14 cellular contexts compared by ENCODE assay signal in the genomic region with DNA sequence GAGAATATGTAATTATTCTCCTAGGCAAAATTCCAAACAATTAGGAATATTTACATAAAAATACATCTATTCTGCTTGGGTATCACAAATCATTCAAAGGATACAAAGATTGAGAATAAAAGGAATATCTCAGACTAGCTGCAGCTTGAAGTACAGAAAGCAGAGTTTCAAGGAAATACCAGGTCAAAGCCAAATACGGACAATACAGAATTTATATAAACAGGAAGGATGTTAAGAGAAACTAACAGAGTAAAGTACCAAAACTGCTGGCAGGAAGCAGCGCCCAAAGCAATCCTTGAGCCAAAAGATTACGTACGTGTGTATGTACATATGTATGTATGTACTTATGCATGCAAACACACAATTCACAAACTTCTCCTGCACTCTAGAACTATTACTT.
DNase-seq lines count a peak whose midpoint lies in the region; ATAC-seq and TF ChIP-seq lines count a peak whose summit lies in the region.
"Had no signal": no experiment of that assay in that cellular context is flagged by ENCODE, and none has a peak within 500 bp of the region (broad histone marks: within the 10 kb centered on the region; RNA-seq: fewer than 3 reads in every experiment).

No MANE protein-coding gene starts in this region.

- peaks cover 29% of the 10 kb centered on the region for H3K36me3 Mint-ChIP-seq in activated naive CD8-positive, alpha-beta T cell
- peaks cover 39% of the 10 kb centered on the region for H3K36me3 Mint-ChIP-seq in activated naive CD8-positive, alpha-beta T cell treated with anti-CD3 and anti-CD28 coated beads for 36 hours

- H3K27me3 ChIP-seq in fibroblast of lung (ENCODE audit: control insufficient read depth, insufficient read depth, low read length) (no peaks in the 10 kb centered on the region), spleen (replicated peaks in 1 of 7) (no peaks in the 10 kb centered on the region), WERI-Rb-1 (ENCODE audit: insufficient read depth, low read depth, severe bottlenecking) (no peaks in the 10 kb centered on the region)
- H3K27me3 ChIP-seq: ascending aorta had no signal

- H3K4me3 Mint-ChIP-seq in activated naive CD8-positive, alpha-beta T cell: peak overlapping the region; percentile 30
- H3K4me3 Mint-ChIP-seq in activated naive CD8-positive, alpha-beta T cell treated with anti-CD3 and anti-CD28 coated beads for 36 hours: no peak overlapping the region

- H2AFZ ChIP-seq in fibroblast of lung (ENCODE audit: low read length): no peak overlapping the region

- TF ChIP-seq CTCF in fibroblast of lung (conservative IDR thresholded peaks at IDR 0.05 in 1 of 2, IDR thresholded peaks at IDR 0.05 in 1 of 2; ENCODE audit: low read depth in 1 of 2, low read length in 2 of 2) (no peak), spleen (IDR thresholded peaks at IDR 0.05 in 8 of 11, conservative IDR thresholded peaks at IDR 0.05 in 3 of 11) (no peak), WERI-Rb-1 (IDR thresholded peaks at IDR 0.05; ENCODE audit: low read depth, low read length) (no peak)

- no peak for TF ChIP-seq POLR2A in spleen (IDR thresholded peaks at IDR 0.05)

- H3K27ac Mint-ChIP-seq in activated naive CD8-positive, alpha-beta T cell: peak overlapping the region; percentile 58
- H3K27ac Mint-ChIP-seq in activated naive CD8-positive, alpha-beta T cell treated with anti-CD3 and anti-CD28 coated beads for 36 hours: no peak overlapping the region

- H3K4me1 Mint-ChIP-seq in activated naive CD8-positive, alpha-beta T cell (ENCODE audit: low read depth): peaks cover 49% of the 10 kb centered on the region
- peaks cover 20% of the 10 kb centered on the region for H3K4me1 Mint-ChIP-seq in activated naive CD8-positive, alpha-beta T cell treated with anti-CD3 and anti-CD28 coated beads for 36 hours

- intact Hi-C loops in spleen (cut with DNase I; ENCODE audit: low total_unique reads): no loop called here

- WGBS in spleen, 5 donors: 14 to 44% (median 21%) methylated on average over 4 of the region's 4 CpGs

- H3K4me3 ChIP-seq in fibroblast of lung (replicated peaks in 1 of 4; ENCODE audit: control extremely low read depth in 1 of 4, insufficient read depth in 1 of 4, low read depth in 3 of 4, low read length in 4 of 4) (no peak overlapping the region), spleen (no peak overlapping the region), WERI-Rb-1 (ENCODE audit: low read depth, low read length) (no peak overlapping the region)
- H3K4me3 ChIP-seq: ascending aorta, lower lobe of right lung had no signal

- no peaks in the 10 kb centered on the region for H3K27me3 Mint-ChIP-seq in activated naive CD8-positive, alpha-beta T cell
- H3K27me3 Mint-ChIP-seq in activated naive CD8-positive, alpha-beta T cell treated with anti-CD3 and anti-CD28 coated beads for 36 hours: no peaks in the 10 kb centered on the region

- H3K27ac ChIP-seq in fibroblast of lung (ENCODE audit: insufficient read depth, low read length) (no peak overlapping the region), spleen (peak overlapping the region in 5 of 8 donors; percentile 14 to 60 (median 36)), WERI-Rb-1 (no peak overlapping the region)
- H3K27ac ChIP-seq: lower lobe of right lung had no signal

- ATAC-seq in HG03442 (IDR thresholded peaks at IDR 0.05; ENCODE audit: unreplicated experiment): no peak
- ATAC-seq: lower lobe of right lung had no signal

- peak overlapping the region; percentile 27 for H3K4me2 ChIP-seq in fibroblast of lung (ENCODE audit: extremely low read depth, insufficient read depth, low read length)

- H3K9me3 Mint-ChIP-seq in activated naive CD8-positive, alpha-beta T cell (ENCODE audit: low read depth): peaks cover 3% of the 10 kb centered on the region
- H3K9me3 Mint-ChIP-seq in activated naive CD8-positive, alpha-beta T cell treated with anti-CD3 and anti-CD28 coated beads for 36 hours: peaks cover 8% of the 10 kb centered on the region

- H3K4me1 ChIP-seq in fibroblast of lung (ENCODE audit: control insufficient read depth, extremely low read depth, insufficient read depth, low read length) (peaks cover 4% of the 10 kb centered on the region), spleen (peaks cover 4 to 49% (median 21%) of the 10 kb centered on the region in 6 donors)

- no peak for DNase-seq in activated naive CD8-positive, alpha-beta T cell treated with anti-CD3 and anti-CD28 coated beads for 36 hours
- DNase-seq in OCI-M1 (lab: John Stamatoyannopoulos, UW): peak; percentile 20
- DNase-seq in fibroblast of lung (ENCODE audit: low read depth in 2 of 2): peak in 1 of 2 donors; percentile 64
- no peak for DNase-seq in spleen
- DNase-seq in WERI-Rb-1: no peak
- DNase-seq in SKM-1 (lab: John Stamatoyannopoulos, UW; ENCODE audit: unreplicated experiment): no peak
- DNase-seq: activated CD8-positive, alpha-beta memory T cell treated with anti-CD3 and anti-CD28 coated beads, Interleukin-2, amount 50 U/mL, for 48 hours; effector memory CD4-positive, alpha-beta T cell; KG1; lower lobe of right lung; NCI-H2171 treated with DMSO at 0.1 percent for 48 hours had no signal

- H3K9ac ChIP-seq in fibroblast of lung (ENCODE audit: insufficient read depth, low read length): no peak overlapping the region

- no peaks in the 10 kb centered on the region for H4K20me1 ChIP-seq in fibroblast of lung (ENCODE audit: control insufficient read depth, extremely low read depth, insufficient read depth, low read length)

- peaks cover 43% of the 10 kb centered on the region for H3K79me2 ChIP-seq in fibroblast of lung (ENCODE audit: control insufficient read depth, insufficient read depth, low read length)

- no peaks in the 10 kb centered on the region for H3K36me3 ChIP-seq in fibroblast of lung (ENCODE audit: control insufficient read depth, insufficient read depth, low read length)
- H3K36me3 ChIP-seq in spleen: peaks cover 2 to 33% (median 20%) of the 10 kb centered on the region in 6 donors
- H3K36me3 ChIP-seq in WERI-Rb-1: peaks cover 10% of the 10 kb centered on the region

- H3K9me3 ChIP-seq in fibroblast of lung (ENCODE audit: control insufficient read depth, insufficient read depth, low read depth, low read length): no peaks in the 10 kb centered on the region
- peaks cover 0 to 25% (median 18%) of the 10 kb centered on the region in 8 donors for H3K9me3 ChIP-seq in spleen
- no peaks in the 10 kb centered on the region for H3K9me3 ChIP-seq in WERI-Rb-1 (ENCODE audit: severe bottlenecking)
- H3K9me3 ChIP-seq: lower lobe of right lung had no signal

Comparison
In these comparisons a context has a peak if more than half of its experiments do, and no peak if none do; other contexts are left out.
1. H3K27ac ChIP-seq: peak in spleen (5 of 8); none in fibroblast of lung (single experiment) and WERI-Rb-1 (single experiment).